ENCODE assay signal across 13 cellular contexts in the genomic region with DNA sequence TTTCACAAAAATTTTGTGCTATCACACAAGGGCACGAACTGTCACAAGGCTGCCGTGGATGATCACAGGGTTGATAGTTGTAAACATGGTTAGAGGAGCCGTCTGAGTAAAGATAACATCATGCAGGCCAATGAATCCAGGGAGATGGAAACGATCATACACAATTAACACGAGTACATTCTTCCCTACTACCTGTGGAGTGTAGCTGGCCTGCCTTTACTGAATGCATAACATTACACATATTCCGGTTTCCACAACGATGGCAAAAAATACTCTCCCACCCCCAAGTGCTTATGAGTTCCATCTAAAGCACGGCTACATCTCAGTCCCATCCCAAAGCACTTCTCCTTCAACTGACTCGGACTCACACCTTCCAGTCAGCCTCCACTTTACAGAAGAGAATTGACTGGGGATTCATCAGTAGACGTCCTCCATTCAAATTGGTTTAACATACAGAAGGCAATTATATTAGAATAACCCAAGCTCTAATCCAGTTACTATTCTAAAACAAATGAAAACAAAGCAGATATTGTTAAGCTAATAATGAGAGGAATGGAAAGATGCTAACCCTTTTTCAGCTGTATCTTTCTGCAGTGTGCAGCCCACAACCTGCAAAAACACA.
A peak's percentile ranks its signal among the peaks of the same experiment; 100 is the strongest.
DNase-seq lines count a peak whose midpoint lies in the region; ATAC-seq and TF ChIP-seq lines count a peak whose summit lies in the region.
"Had no signal": no experiment of that assay in that cellular context is flagged by ENCODE, and none has a peak within 500 bp of the region (broad histone marks: within the 10 kb centered on the region; RNA-seq: fewer than 3 reads in every experiment).

No MANE protein-coding gene starts in this region.

- H3K27me3 Mint-ChIP-seq in activated T-cell treated with anti-CD3 and anti-CD28 coated beads, Interleukin-2, amount 50 U/mL, for 24 hours, result no peaks in the 10 kb centered on the region
- H3K27me3 Mint-ChIP-seq in activated T-cell treated with anti-CD3 and anti-CD28 coated beads, Interleukin-2, amount 50 U/mL, for 72 hours (ENCODE audit: low read depth), result no peaks in the 10 kb centered on the region

- POLR2A ChIA-PET in HEK293 (lab: Yijun Ruan, JAX), result interaction anchor here (1.7 kb wide), 1 partner anchor 68 kb away, joined by 4 read pairs; no protein-coding TSS in a partner anchor

- intact Hi-C loops in cardiac septum (cut with DNase I), result loop anchor here (10.0 kb wide), 1 partner anchor 60 kb away; no protein-coding TSS in a partner anchor

- H3K36me3 Mint-ChIP-seq in activated T-cell treated with anti-CD3 and anti-CD28 coated beads, Interleukin-2, amount 50 U/mL, for 24 hours (ENCODE audit: low read depth), result peaks cover 99% of the 10 kb centered on the region
- peaks cover 15 to 49% of the 10 kb centered on the region in 2 donors for H3K36me3 Mint-ChIP-seq in activated T-cell treated with anti-CD3 and anti-CD28 coated beads, Interleukin-2, amount 50 U/mL, for 72 hours (ENCODE audit: insufficient read depth in 2 of 2)

- peaks cover 4% of the 10 kb centered on the region for H3K4me1 Mint-ChIP-seq in activated T-cell treated with anti-CD3 and anti-CD28 coated beads, Interleukin-2, amount 50 U/mL, for 24 hours (ENCODE audit: low read depth)
- H3K4me1 Mint-ChIP-seq in activated T-cell treated with anti-CD3 and anti-CD28 coated beads, Interleukin-2, amount 50 U/mL, for 72 hours (ENCODE audit: low read depth), result no peaks in the 10 kb centered on the region

- H3K4me3 Mint-ChIP-seq in activated T-cell treated with anti-CD3 and anti-CD28 coated beads, Interleukin-2, amount 50 U/mL, for 24 hours, result no peak overlapping the region
- no peak overlapping the region for H3K4me3 Mint-ChIP-seq in activated T-cell treated with anti-CD3 and anti-CD28 coated beads, Interleukin-2, amount 50 U/mL, for 72 hours

- H3K4me1 ChIP-seq in HEK293 (ENCODE audit: control insufficient read depth, insufficient read depth, low read length), result no peaks in the 10 kb centered on the region
- H3K4me1 ChIP-seq: Peyer's patch had no signal

- no peak overlapping the region for H3K4me3 ChIP-seq in HEK293 (ENCODE audit: low read depth, low read length)
- H3K4me3 ChIP-seq: BLaER1 treated with 17β-estradiol and CSF1 and Interleukin-3, amounts not matched to agents 10 nM and 100 nM; MG63; Peyer's patch had no signal

- ATAC-seq in activated T-cell treated with anti-CD3 and anti-CD28 coated beads, Interleukin-2, amount 50 U/mL, for 72 hours (replicated peaks in 1 of 2), result no peak
- no peak for ATAC-seq in HG03442 (IDR thresholded peaks at IDR 0.05; ENCODE audit: unreplicated experiment)
- ATAC-seq: Right ventricle myocardium inferior had no signal

- peak overlapping the region; percentile 18 for H3K27ac Mint-ChIP-seq in activated T-cell treated with anti-CD3 and anti-CD28 coated beads, Interleukin-2, amount 50 U/mL, for 24 hours
- no peak overlapping the region for H3K27ac Mint-ChIP-seq in activated T-cell treated with anti-CD3 and anti-CD28 coated beads, Interleukin-2, amount 50 U/mL, for 72 hours

- CTCF ChIA-PET in HEK293 (lab: Yijun Ruan, JAX), result interaction anchor here (0.8 kb wide), 1 partner anchor 32 kb away, joined by 3 read pairs; no protein-coding TSS in a partner anchor

- H3K36me3 ChIP-seq in HEK293 (ENCODE audit: control insufficient read depth in 2 of 2, insufficient read depth in 1 of 2, low read length in 2 of 2), result peaks cover 14 to 93% of the 10 kb centered on the region in 2 experiments

- H3K9me3 ChIP-seq in HEK293 (ENCODE audit: control insufficient read depth, insufficient read depth, low read depth, low read length), result no peaks in the 10 kb centered on the region
- H3K9me3 ChIP-seq: BLaER1 treated with 17β-estradiol and CSF1 and Interleukin-3, amounts not matched to agents 10 nM and 100 nM; MG63; Peyer's patch had no signal

- H3K27ac ChIP-seq in HEK293 (ENCODE audit: extremely low read depth, low read depth, low read length) (no peak overlapping the region), epithelial cell of prostate (peak overlapping the region; percentile 17)
- H3K27ac ChIP-seq: BLaER1 treated with 17β-estradiol and CSF1 and Interleukin-3, amounts not matched to agents 10 nM and 100 nM; Peyer's patch had no signal

- no peak for TF ChIP-seq CTCF in HEK293 (tag by site-specific recombination; IDR thresholded peaks at IDR 0.05)

- H3K9me3 Mint-ChIP-seq in activated T-cell treated with anti-CD3 and anti-CD28 coated beads, Interleukin-2, amount 50 U/mL, for 24 hours, result no peaks in the 10 kb centered on the region
- H3K9me3 Mint-ChIP-seq in activated T-cell treated with anti-CD3 and anti-CD28 coated beads, Interleukin-2, amount 50 U/mL, for 72 hours, result no peaks in the 10 kb centered on the region

- no peak for DNase-seq in activated T-cell treated with anti-CD3 and anti-CD28 coated beads, Interleukin-2, amount 50 U/mL, for 24 hours
- DNase-seq in activated T-cell treated with anti-CD3 and anti-CD28 coated beads, Interleukin-2, amount 50 U/mL, for 72 hours, result no peak
- no peak for DNase-seq in epithelial cell of prostate (ENCODE audit: low read depth, low spot score)
- DNase-seq in superior temporal gyrus (ENCODE audit: extremely low spot score), result peak; percentile 19
- DNase-seq in cardiac septum (ENCODE audit: low spot score), result no peak
- DNase-seq: DMS79 treated with DMSO at 0.1 percent for 48 hours, MG63, NCI-H1092, Peyer's patch had no signal

TF ChIP-seq in HEK293, 187 proteins besides CTCF, POLR2A, EP300 and RAD21:
- TF ChIP-seq ZNF433 (tag by site-specific recombination; IDR thresholded peaks at IDR 0.05; ENCODE audit: low read depth), result no peak
- peak; percentile 40; the same call in 1 of the 2 replicates for TF ChIP-seq SCRT1 (tag by site-specific recombination; IDR thresholded peaks at IDR 0.05; ENCODE audit: borderline replicate concordance)
- TF ChIP-seq ZNF10 (tag by site-specific recombination; IDR thresholded peaks at IDR 0.05), result peak; percentile 53; the same call in 1 of the 2 replicates
- peak; percentile 46 for TF ChIP-seq SCRT2 (tag by site-specific recombination; IDR thresholded peaks at IDR 0.05)
- no peak for TF ChIP-seq ZFP3 (tag by site-specific recombination; IDR thresholded peaks at IDR 0.05; ENCODE audit: low read depth)
